20 cellular contexts compared by ENCODE assay signal in the genomic region with DNA sequence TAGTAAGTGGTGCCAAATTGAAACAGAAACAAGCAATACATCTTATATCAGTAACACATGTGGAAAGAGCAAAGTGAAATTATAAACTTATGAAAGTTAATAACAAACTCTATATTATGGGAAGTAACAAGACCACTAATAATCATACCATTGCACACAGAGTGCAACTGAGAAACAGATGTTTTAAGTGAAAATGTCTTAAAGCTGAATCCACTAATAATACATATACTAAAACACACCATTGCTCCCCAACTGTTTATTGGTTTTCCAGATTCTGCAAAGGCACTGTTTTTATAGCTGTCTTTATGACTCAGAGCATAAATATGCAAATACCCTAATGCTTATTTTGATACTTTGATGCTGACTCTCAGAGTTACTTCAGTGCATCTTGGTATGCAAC.
DNase-seq lines count a peak whose midpoint lies in the region; ATAC-seq and TF ChIP-seq lines count a peak whose summit lies in the region.
"Had no signal": no experiment of that assay in that cellular context is flagged by ENCODE, and none has a peak within 500 bp of the region (broad histone marks: within the 10 kb centered on the region; RNA-seq: fewer than 3 reads in every experiment).

No MANE protein-coding gene starts in this region.

- no peak for TF ChIP-seq CTCF in fibroblast of mammary gland (conservative IDR thresholded peaks at IDR 0.05; ENCODE audit: control insufficient read depth, insufficient read depth, low read depth, low read length)

- no peaks in the 10 kb centered on the region for H3K9me3 Mint-ChIP-seq in stimulated activated effector memory CD8-positive, alpha-beta T cell treated with anti-CD3 and anti-CD28 coated beads, Interleukin-12 subunit alpha, Interleukin-12 subunit beta, amount 100 ng/mL, for 72 hours
- H3K9me3 Mint-ChIP-seq: dendritic cell treated with granulocyte-macrophage colony-stimulating factor and Interleukin-4, amounts not matched to agents 40 ng/mL and 50 ng/mL, for 4 days; stimulated activated naive CD8-positive, alpha-beta T cell treated with anti-CD3 and anti-CD28 coated beads, Interleukin-15, Interleukin-2, amounts not matched to agents 100 ng/mL and 50 ng/mL, for 24 hours had no signal

- H3K27ac Mint-ChIP-seq in stimulated activated effector memory CD8-positive, alpha-beta T cell treated with anti-CD3 and anti-CD28 coated beads, Interleukin-12 subunit alpha, Interleukin-12 subunit beta, amount 100 ng/mL, for 72 hours, result no peak overlapping the region
- H3K27ac Mint-ChIP-seq: dendritic cell treated with granulocyte-macrophage colony-stimulating factor and Interleukin-4, amounts not matched to agents 40 ng/mL and 50 ng/mL, for 4 days; GM23338; stimulated activated naive CD8-positive, alpha-beta T cell treated with anti-CD3 and anti-CD28 coated beads, Interleukin-15, Interleukin-2, amounts not matched to agents 100 ng/mL and 50 ng/mL, for 24 hours had no signal

- peak; percentile 41 for ATAC-seq in GM21529 (IDR thresholded peaks at IDR 0.05; ENCODE audit: unreplicated experiment)
- ATAC-seq in stimulated activated effector memory CD8-positive, alpha-beta T cell treated with anti-CD3 and anti-CD28 coated beads, Interleukin-12 subunit alpha, Interleukin-12 subunit beta, amount 100 ng/mL, for 72 hours, result no peak
- ATAC-seq: A549, GM23338 had no signal

- H3K4me3 Mint-ChIP-seq in stimulated activated effector memory CD8-positive, alpha-beta T cell treated with anti-CD3 and anti-CD28 coated beads, Interleukin-12 subunit alpha, Interleukin-12 subunit beta, amount 100 ng/mL, for 72 hours, result no peak overlapping the region
- H3K4me3 Mint-ChIP-seq: dendritic cell treated with granulocyte-macrophage colony-stimulating factor and Interleukin-4, amounts not matched to agents 40 ng/mL and 50 ng/mL, for 4 days; GM23338; stimulated activated naive CD8-positive, alpha-beta T cell treated with anti-CD3 and anti-CD28 coated beads, Interleukin-15, Interleukin-2, amounts not matched to agents 100 ng/mL and 50 ng/mL, for 24 hours had no signal

- no peaks in the 10 kb centered on the region for H3K4me1 Mint-ChIP-seq in stimulated activated effector memory CD8-positive, alpha-beta T cell treated with anti-CD3 and anti-CD28 coated beads, Interleukin-12 subunit alpha, Interleukin-12 subunit beta, amount 100 ng/mL, for 72 hours
- H3K4me1 Mint-ChIP-seq: GM23338 had no signal

- H3K36me3 Mint-ChIP-seq in stimulated activated effector memory CD8-positive, alpha-beta T cell treated with anti-CD3 and anti-CD28 coated beads, Interleukin-12 subunit alpha, Interleukin-12 subunit beta, amount 100 ng/mL, for 72 hours, result no peaks in the 10 kb centered on the region

- DNase-seq in A172 (ENCODE audit: low spot score) (peak; percentile 60), NCI-H226 (peak; percentile 22), fibroblast of mammary gland (ENCODE audit: low read depth) (peak; percentile 77), NOMO-1 treated with DMSO at 0.1 percent for 48 hours (lab: John Stamatoyannopoulos, UW; ENCODE audit: unreplicated experiment) (no peak), putamen (ENCODE audit: low spot score) (no peak), RKO (ENCODE audit: low spot score) (no peak)
- no peak for DNase-seq in stimulated activated effector memory CD8-positive, alpha-beta T cell treated with anti-CD3 and anti-CD28 coated beads, Interleukin-12 subunit alpha, Interleukin-12 subunit beta, amount 100 ng/mL, for 72 hours (ENCODE audit: low spot score in 2 of 2)
- DNase-seq: activated CD4-positive, alpha-beta T cell treated with anti-CD3 and anti-CD28 coated beads, Interleukin-2, amount 50 U/mL, for 1 hour; activated T-cell treated with anti-CD3 and anti-CD28 coated beads, Interleukin-2, amount 50 U/mL, for 48 hours; anterior cingulate cortex; esophagus squamous epithelium; mesendoderm; NCI-H1930 had no signal

- no peak overlapping the region for H3K4me3 ChIP-seq in fibroblast of mammary gland (ENCODE audit: control insufficient read depth, low read depth, low read length)
- H3K4me3 ChIP-seq: A549, esophagus squamous epithelium, GM23338, smooth muscle cell, vagina had no signal

Comparison
In these comparisons a context has a peak if more than half of its experiments do, and no peak if none do; other contexts are left out.
1. DNase-seq: peak in A172 (single experiment), NCI-H226 (single experiment) and fibroblast of mammary gland (single experiment); none in NOMO-1 treated with DMSO at 0.1 percent for 48 hours (single experiment), putamen (single experiment), RKO (single experiment) and stimulated activated effector memory CD8-positive, alpha-beta T cell treated with anti-CD3 and anti-CD28 coated beads, Interleukin-12 subunit alpha, Interleukin-12 subunit beta, amount 100 ng/mL, for 72 hours (0 of 2).